In genomic region chr19:51792932-51793331, GRCh38 we compare ENCODE assay signal across 9 cellular contexts. TPM values are rescaled to one million over a fixed set of nuclear protein-coding genes. Genes with fewer than 3 reads are reported as not detected.
"Had no signal": no experiment of that assay in that cellular context is flagged by ENCODE, and none has a peak within 500 bp of the region (broad histone marks: within the 10 kb centered on the region; RNA-seq: fewer than 3 reads in every experiment).

No MANE protein-coding gene starts in this region.

- DNase-seq: GDM1, GF-D8 had no signal

- ATAC-seq: GM12878 had no signal

- FAIRE-seq: G401.6, GM12878, GM12891, GM12892, GM18507, GM19239 had no signal

- H3K4me3 ChIP-seq: GM12878 had no signal

RNA-seq across cellular contexts. Expression of gene FPR3, which starts 2.0 kb away (rescaled TPM):
- total RNA-seq: G401, GM12878 had no signal
- polyA plus RNA-seq: GM12878 had no signal

RNA-seq across cellular contexts. Expression of gene FPR2, which starts 32.0 kb away (rescaled TPM):
- total RNA-seq: G401, GM12878 had no signal
- polyA plus RNA-seq: GM12878 had no signal

RNA-seq across cellular contexts. Expression of gene FPR1, which starts 41.3 kb away (rescaled TPM):
- total RNA-seq: G401, GM12878 had no signal
- polyA plus RNA-seq: GM12878 had no signal
